In the genomic region with DNA sequence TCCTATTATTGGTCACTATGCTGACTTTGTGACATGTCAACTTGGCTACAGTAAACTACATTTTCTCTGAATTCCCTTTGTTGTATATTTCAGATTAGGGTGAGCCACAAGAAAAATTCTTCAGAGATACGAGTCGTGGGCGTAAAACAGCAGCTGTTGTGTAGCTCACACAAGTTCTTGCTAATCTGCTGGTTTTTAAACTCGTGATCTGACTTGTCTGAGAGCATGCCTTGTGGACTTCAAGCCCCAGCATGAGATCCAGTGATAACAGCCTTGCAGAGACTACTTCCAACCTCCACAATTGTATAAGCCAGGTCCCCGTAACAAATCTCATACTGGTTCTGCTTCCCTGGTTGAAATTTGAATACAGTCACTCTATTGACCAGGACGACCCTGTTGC, we compare ENCODE assay signal across 2 cellular contexts.
TF ChIP-seq lines count a peak whose summit lies in the region.

No MANE protein-coding gene starts in this region.

TF ChIP-seq in IMR-90, 13 proteins besides CTCF, POLR2A, EP300 and RAD21:
- no peak for TF ChIP-seq MXI1 (IDR thresholded peaks at IDR 0.05; ENCODE audit: borderline replicate concordance, low read depth, low read length)
- TF ChIP-seq BHLHE40 (IDR thresholded peaks at IDR 0.05; ENCODE audit: low read depth, low read length) = no peak
- TF ChIP-seq, protein P1, sequence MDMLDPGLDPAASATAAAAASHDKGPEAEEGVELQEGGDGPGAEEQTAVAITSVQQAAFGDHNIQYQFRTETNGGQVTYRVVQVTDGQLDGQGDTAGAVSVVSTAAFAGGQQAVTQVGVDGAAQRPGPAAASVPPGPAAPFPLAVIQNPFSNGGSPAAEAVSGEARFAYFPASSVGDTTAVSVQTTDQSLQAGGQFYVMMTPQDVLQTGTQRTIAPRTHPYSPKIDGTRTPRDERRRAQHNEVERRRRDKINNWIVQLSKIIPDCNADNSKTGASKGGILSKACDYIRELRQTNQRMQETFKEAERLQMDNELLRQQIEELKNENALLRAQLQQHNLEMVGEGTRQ (IDR thresholded peaks at IDR 0.05; ENCODE audit: low read depth, low read length) = no peak
- TF ChIP-seq, protein P2, sequence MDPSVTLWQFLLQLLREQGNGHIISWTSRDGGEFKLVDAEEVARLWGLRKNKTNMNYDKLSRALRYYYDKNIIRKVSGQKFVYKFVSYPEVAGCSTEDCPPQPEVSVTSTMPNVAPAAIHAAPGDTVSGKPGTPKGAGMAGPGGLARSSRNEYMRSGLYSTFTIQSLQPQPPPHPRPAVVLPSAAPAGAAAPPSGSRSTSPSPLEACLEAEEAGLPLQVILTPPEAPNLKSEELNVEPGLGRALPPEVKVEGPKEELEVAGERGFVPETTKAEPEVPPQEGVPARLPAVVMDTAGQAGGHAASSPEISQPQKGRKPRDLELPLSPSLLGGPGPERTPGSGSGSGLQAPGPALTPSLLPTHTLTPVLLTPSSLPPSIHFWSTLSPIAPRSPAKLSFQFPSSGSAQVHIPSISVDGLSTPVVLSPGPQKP (IDR thresholded peaks at IDR 0.05; ENCODE audit: borderline replicate concordance, low read depth, low read length) = no peak
- no peak for TF ChIP-seq RFX5 (IDR thresholded peaks at IDR 0.05; ENCODE audit: low read depth, low read length)
- TF ChIP-seq CHD1 (IDR thresholded peaks at IDR 0.05; ENCODE audit: low read depth, low read length) = no peak
- no peak for TF ChIP-seq MAZ (IDR thresholded peaks at IDR 0.05; ENCODE audit: borderline replicate concordance, low read depth, low read length)
- TF ChIP-seq RCOR1 (IDR thresholded peaks at IDR 0.05; ENCODE audit: insufficient replicate concordance, low read length) = no peak
- TF ChIP-seq FOS (IDR thresholded peaks at IDR 0.05; ENCODE audit: low read depth, low read length) = no peak
- TF ChIP-seq MAFK (IDR thresholded peaks at IDR 0.05; ENCODE audit: low read depth, low read length) = no peak
- no peak for TF ChIP-seq NFE2L2 (IDR thresholded peaks at IDR 0.05; ENCODE audit: low read depth, low read length)
- no peak for TF ChIP-seq SMC3 (IDR thresholded peaks at IDR 0.05; ENCODE audit: low read depth, low read length)
- TF ChIP-seq CEBPB (IDR thresholded peaks at IDR 0.05; ENCODE audit: low read depth, low read length) = no peak

TF ChIP-seq in GM12878, 131 proteins besides CTCF, POLR2A, EP300 and RAD21:
- TF ChIP-seq MEF2A (IDR thresholded peaks at IDR 0.05; ENCODE audit: insufficient read depth, low read depth, low read length) (no peak), CEBPB (IDR thresholded peaks at IDR 0.05; ENCODE audit: borderline replicate concordance in 1 of 2, low read depth in 2 of 2, low read length in 2 of 2) (no peak), DPF2 (IDR thresholded peaks at IDR 0.05) (no peak), STAT3 (IDR thresholded peaks at IDR 0.05; ENCODE audit: low read depth, low read length) (no peak), MTA2 (IDR thresholded peaks at IDR 0.05; ENCODE audit: low read depth) (peak; percentile 23; the same call in 1 of the 2 replicates), SREBF2 (IDR thresholded peaks at IDR 0.05; ENCODE audit: low read length) (no peak), CEBPZ (IDR thresholded peaks at IDR 0.05; ENCODE audit: low read depth, low read length) (no peak), CBX5 (IDR thresholded peaks at IDR 0.05; ENCODE audit: low read depth) (no peak), NBN (IDR thresholded peaks at IDR 0.05) (0 out of 2 replicates have a peak, but pooled peaks have one; percentile 13), BRCA1 (IDR thresholded peaks at IDR 0.05; ENCODE audit: low read depth, low read length) (no peak), PBX3 (IDR thresholded peaks at IDR 0.05; ENCODE audit: insufficient replicate concordance, low read depth, low read length) (no peak), TARDBP (IDR thresholded peaks at IDR 0.05; ENCODE audit: borderline replicate concordance) (no peak), BHLHE40 (IDR thresholded peaks at IDR 0.05; ENCODE audit: borderline replicate concordance in 1 of 2, low read depth in 2 of 2, low read length in 1 of 2) (peak in 1 of 2 experiments; percentile 28; a peak in 1 of 4 replicates)
- TF ChIP-seq, protein P3, sequence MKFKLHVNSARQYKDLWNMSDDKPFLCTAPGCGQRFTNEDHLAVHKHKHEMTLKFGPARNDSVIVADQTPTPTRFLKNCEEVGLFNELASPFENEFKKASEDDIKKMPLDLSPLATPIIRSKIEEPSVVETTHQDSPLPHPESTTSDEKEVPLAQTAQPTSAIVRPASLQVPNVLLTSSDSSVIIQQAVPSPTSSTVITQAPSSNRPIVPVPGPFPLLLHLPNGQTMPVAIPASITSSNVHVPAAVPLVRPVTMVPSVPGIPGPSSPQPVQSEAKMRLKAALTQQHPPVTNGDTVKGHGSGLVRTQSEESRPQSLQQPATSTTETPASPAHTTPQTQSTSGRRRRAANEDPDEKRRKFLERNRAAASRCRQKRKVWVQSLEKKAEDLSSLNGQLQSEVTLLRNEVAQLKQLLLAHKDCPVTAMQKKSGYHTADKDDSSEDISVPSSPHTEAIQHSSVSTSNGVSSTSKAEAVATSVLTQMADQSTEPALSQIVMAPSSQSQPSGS (IDR thresholded peaks at IDR 0.05; ENCODE audit: low read length) = no peak
- TF ChIP-seq, protein P4, sequence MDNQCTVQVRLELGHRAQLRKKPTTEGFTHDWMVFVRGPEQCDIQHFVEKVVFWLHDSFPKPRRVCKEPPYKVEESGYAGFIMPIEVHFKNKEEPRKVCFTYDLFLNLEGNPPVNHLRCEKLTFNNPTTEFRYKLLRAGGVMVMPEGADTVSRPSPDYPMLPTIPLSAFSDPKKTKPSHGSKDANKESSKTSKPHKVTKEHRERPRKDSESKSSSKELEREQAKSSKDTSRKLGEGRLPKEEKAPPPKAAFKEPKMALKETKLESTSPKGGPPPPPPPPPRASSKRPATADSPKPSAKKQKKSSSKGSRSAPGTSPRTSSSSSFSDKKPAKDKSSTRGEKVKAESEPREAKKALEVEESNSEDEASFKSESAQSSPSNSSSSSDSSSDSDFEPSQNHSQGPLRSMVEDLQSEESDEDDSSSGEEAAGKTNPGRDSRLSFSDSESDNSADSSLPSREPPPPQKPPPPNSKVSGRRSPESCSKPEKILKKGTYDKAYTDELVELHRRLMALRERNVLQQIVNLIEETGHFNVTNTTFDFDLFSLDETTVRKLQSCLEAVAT (IDR thresholded peaks at IDR 0.05) = no peak
